In genomic region chr10:24891823-24892222, GRCh38 we compare ENCODE assay signal across 13 cellular contexts.
DNase-seq lines count a peak whose midpoint lies in the region; ATAC-seq and TF ChIP-seq lines count a peak whose summit lies in the region.
"Had no signal": no experiment of that assay in that cellular context is flagged by ENCODE, and none has a peak within 500 bp of the region (broad histone marks: within the 10 kb centered on the region; RNA-seq: fewer than 3 reads in every experiment).

No MANE protein-coding gene starts in this region.

- peaks cover 5% of the 10 kb centered on the region for H3K36me3 Mint-ChIP-seq in stimulated activated effector memory CD8-positive, alpha-beta T cell treated with anti-CD3 and anti-CD28 coated beads, Interleukin-12 subunit alpha, Interleukin-12 subunit beta, amount 100 ng/mL, for 72 hours

- no peaks in the 10 kb centered on the region for H3K27me3 ChIP-seq in H7 (ENCODE audit: control insufficient read depth, insufficient read depth, low read length)
- no peaks in the 10 kb centered on the region for H3K27me3 ChIP-seq in upper lobe of right lung
- H3K27me3 ChIP-seq: cardiac muscle cell had no signal

- TF ChIP-seq CTCF in upper lobe of right lung (IDR thresholded peaks at IDR 0.05) = no peak

- DNase-seq in ELR (ENCODE audit: low read depth) (peak; percentile 84), NCI-H446 (lab: John Stamatoyannopoulos, UW) (peak; percentile 16 to 51), brain pericyte (ENCODE audit: low read depth, low spot score) (peak; percentile 77), lung microvascular endothelial cell (ENCODE audit: low read depth in 2 of 2) (peak; percentile 82 to 92), H7 (no peak), upper lobe of right lung (no peak)
- DNase-seq in stimulated activated effector memory CD8-positive, alpha-beta T cell treated with anti-CD3 and anti-CD28 coated beads, Interleukin-12 subunit alpha, Interleukin-12 subunit beta, amount 100 ng/mL, for 72 hours (ENCODE audit: low spot score in 2 of 2) = no peak
- DNase-seq: activated B cell treated with CpG ODN at 0.5 μM for 24 hours; activated T-cell treated with anti-CD3 and anti-CD28 coated beads, Interleukin-2, amount 50 U/mL, for 24 hours; NCI-H146 had no signal

- H3K9me3 Mint-ChIP-seq in stimulated activated effector memory CD8-positive, alpha-beta T cell treated with anti-CD3 and anti-CD28 coated beads, Interleukin-12 subunit alpha, Interleukin-12 subunit beta, amount 100 ng/mL, for 72 hours = peaks cover 7% of the 10 kb centered on the region
- H3K9me3 Mint-ChIP-seq: activated B cell treated with CpG ODN at 0.5 μM for 24 hours, neural crest cell had no signal

- intact Hi-C loops in upper lobe of right lung (cut with DNase I) = no loop called here

- H3K27ac ChIP-seq in upper lobe of right lung = no peak overlapping the region
- H3K27ac ChIP-seq: cardiac muscle cell had no signal

- H3K36me3 ChIP-seq in H7 (replicated peaks; ENCODE audit: control insufficient read depth, insufficient read depth, low read length) (no peaks in the 10 kb centered on the region), upper lobe of right lung (no peaks in the 10 kb centered on the region)
- H3K36me3 ChIP-seq: cardiac muscle cell had no signal

- no peaks in the 10 kb centered on the region for H3K9me3 ChIP-seq in upper lobe of right lung

- H3K4me3 ChIP-seq in H7 (ENCODE audit: insufficient read depth, low read depth, low read length) (no peak overlapping the region), upper lobe of right lung (no peak overlapping the region)
- H3K4me3 ChIP-seq: cardiac muscle cell had no signal

- H3K4me1 ChIP-seq in upper lobe of right lung = peaks cover 9% of the 10 kb centered on the region

- no peak overlapping the region for H3K4me3 Mint-ChIP-seq in stimulated activated effector memory CD8-positive, alpha-beta T cell treated with anti-CD3 and anti-CD28 coated beads, Interleukin-12 subunit alpha, Interleukin-12 subunit beta, amount 100 ng/mL, for 72 hours
- H3K4me3 Mint-ChIP-seq: activated B cell treated with CpG ODN at 0.5 μM for 24 hours; activated T-cell treated with anti-CD3 and anti-CD28 coated beads, Interleukin-2, amount 50 U/mL, for 24 hours; neural crest cell had no signal

- H3K4me1 Mint-ChIP-seq in stimulated activated effector memory CD8-positive, alpha-beta T cell treated with anti-CD3 and anti-CD28 coated beads, Interleukin-12 subunit alpha, Interleukin-12 subunit beta, amount 100 ng/mL, for 72 hours = peaks cover 65% of the 10 kb centered on the region
- H3K4me1 Mint-ChIP-seq: neural crest cell had no signal

- no peak for ATAC-seq in HG02642 (IDR thresholded peaks at IDR 0.05; ENCODE audit: poor library complexity, unreplicated experiment)
- ATAC-seq in upper lobe of right lung = no peak
- no peak for ATAC-seq in stimulated activated effector memory CD8-positive, alpha-beta T cell treated with anti-CD3 and anti-CD28 coated beads, Interleukin-12 subunit alpha, Interleukin-12 subunit beta, amount 100 ng/mL, for 72 hours

- no peak overlapping the region for H3K27ac Mint-ChIP-seq in stimulated activated effector memory CD8-positive, alpha-beta T cell treated with anti-CD3 and anti-CD28 coated beads, Interleukin-12 subunit alpha, Interleukin-12 subunit beta, amount 100 ng/mL, for 72 hours
- H3K27ac Mint-ChIP-seq: activated B cell treated with CpG ODN at 0.5 μM for 24 hours; activated T-cell treated with anti-CD3 and anti-CD28 coated beads, Interleukin-2, amount 50 U/mL, for 24 hours had no signal

Comparison
In these comparisons a context has a peak if more than half of its experiments do, and no peak if none do; other contexts are left out.
1. DNase-seq: peak in ELR (single experiment), NCI-H446 (2 of 2), brain pericyte (single experiment) and lung microvascular endothelial cell (2 of 2); none in H7 (single experiment), upper lobe of right lung (single experiment) and stimulated activated effector memory CD8-positive, alpha-beta T cell treated with anti-CD3 and anti-CD28 coated beads, Interleukin-12 subunit alpha, Interleukin-12 subunit beta, amount 100 ng/mL, for 72 hours (0 of 2).